ENCODE assay signal across 33 cellular contexts in genomic region chr3:1294566-1294965, GRCh38.
"Had no signal": no experiment of that assay in that cellular context is flagged by ENCODE, and none has a peak within 500 bp of the region (broad histone marks: within the 10 kb centered on the region; RNA-seq: fewer than 3 reads in every experiment).

No MANE protein-coding gene starts in this region.

- H3K27me3 ChIP-seq: dorsolateral prefrontal cortex, gastrocnemius medialis, hepatocyte, neutrophil, right atrium auricular region, tibial nerve, upper lobe of left lung, uterus had no signal

- H3K36me3 Mint-ChIP-seq: naive B cell; stimulated activated effector memory CD8-positive, alpha-beta T cell treated with anti-CD3 and anti-CD28 coated beads, Interleukin-12 subunit alpha, Interleukin-12 subunit beta, amount 100 ng/mL, for 72 hours had no signal

- H3K4me3 ChIP-seq: dorsolateral prefrontal cortex, gastrocnemius medialis, hepatocyte, lower lobe of right lung, mucosa of descending colon, right atrium auricular region, thoracic aorta, tibial nerve, upper lobe of left lung, uterus had no signal

- FAIRE-seq: colon, islet of Langerhans had no signal

- H3K4me1 Mint-ChIP-seq: naive B cell; neural crest cell; stimulated activated effector memory CD8-positive, alpha-beta T cell treated with anti-CD3 and anti-CD28 coated beads, Interleukin-12 subunit alpha, Interleukin-12 subunit beta, amount 100 ng/mL, for 72 hours had no signal

- H2AFZ ChIP-seq: hepatocyte, parathyroid adenoma had no signal

- H3K9me3 ChIP-seq: gastrocnemius medialis, mucosa of descending colon, neutrophil, right atrium auricular region, thoracic aorta, tibial nerve, upper lobe of left lung, uterus had no signal

- H3K79me2 ChIP-seq: hepatocyte, parathyroid adenoma had no signal

- H3K27ac Mint-ChIP-seq: endodermal cell; mesothelial cell of epicardium; naive B cell; natural killer cell treated with Interleukin-12 subunit alpha and Interleukin-12 subunit beta and Interleukin-15 and Interleukin-18, amount 100 ng/mL, for 72 hours; progenitor cell of endocrine pancreas; stimulated activated effector memory CD8-positive, alpha-beta T cell treated with anti-CD3 and anti-CD28 coated beads, Interleukin-12 subunit alpha, Interleukin-12 subunit beta, amount 100 ng/mL, for 72 hours had no signal

- H3K27ac ChIP-seq: dorsolateral prefrontal cortex, epithelial cell of prostate, gastrocnemius medialis, hepatocyte, lower lobe of right lung, neutrophil, parathyroid adenoma, right atrium auricular region, thoracic aorta, tibial nerve, upper lobe of left lung, uterus had no signal

- DNase-seq: caudate nucleus; dorsolateral prefrontal cortex; effector CD4-positive, alpha-beta T cell; endodermal cell; gastrocnemius medialis; head of caudate nucleus; kidney glomerular epithelial cell; left colon; left ventricle myocardium superior; lower lobe of right lung; mucosa of descending colon; naive B cell; stimulated activated CD4-positive, alpha-beta T cell treated with anti-CD3 and anti-CD28 coated beads, Interleukin-2, amount 100 ng/mL, for 24 hours; stimulated activated CD4-positive, alpha-beta T cell treated with anti-CD3 and anti-CD28 coated beads, Interleukin-4, amount 100 ng/mL, for 24 hours; stimulated activated naive CD8-positive, alpha-beta T cell treated with anti-CD3 and anti-CD28 coated beads, Interleukin-15, Interleukin-2, amounts not matched to agents 100 U/mL and 50 U/mL, for 24 hours; upper lobe of left lung; uterus had no signal

- H3K36me3 ChIP-seq: gastrocnemius medialis, lower lobe of right lung, neutrophil, right atrium auricular region, thoracic aorta, tibial nerve, upper lobe of left lung, uterus had no signal

- H3K27me3 Mint-ChIP-seq: naive B cell; natural killer cell treated with Interleukin-12 subunit alpha and Interleukin-12 subunit beta and Interleukin-15 and Interleukin-18, amount 100 ng/mL, for 72 hours; progenitor cell of endocrine pancreas had no signal

- H3K4me2 ChIP-seq: hepatocyte had no signal

- H3K9ac ChIP-seq: parathyroid adenoma had no signal

- H3K4me3 Mint-ChIP-seq: endodermal cell; mesothelial cell of epicardium; naive B cell; natural killer cell treated with Interleukin-12 subunit alpha and Interleukin-12 subunit beta and Interleukin-15 and Interleukin-18, amount 100 ng/mL, for 72 hours; neural crest cell; stimulated activated effector memory CD8-positive, alpha-beta T cell treated with anti-CD3 and anti-CD28 coated beads, Interleukin-12 subunit alpha, Interleukin-12 subunit beta, amount 100 ng/mL, for 72 hours had no signal

- ATAC-seq: esophagus mucosa; gastrocnemius medialis; left colon; left ventricle myocardium superior; lower lobe of right lung; mucosa of descending colon; natural killer cell treated with Interleukin-12 subunit alpha and Interleukin-12 subunit beta and Interleukin-15 and Interleukin-18, amount 100 ng/mL, for 72 hours; sciatic nerve; stimulated activated effector memory CD8-positive, alpha-beta T cell treated with anti-CD3 and anti-CD28 coated beads, Interleukin-12 subunit alpha, Interleukin-12 subunit beta, amount 100 ng/mL, for 72 hours; stimulated activated naive CD8-positive, alpha-beta T cell treated with anti-CD3 and anti-CD28 coated beads, Interleukin-15, Interleukin-2, amounts not matched to agents 100 U/mL and 50 U/mL, for 24 hours had no signal

- H3K4me1 ChIP-seq: gastrocnemius medialis, lower lobe of right lung, parathyroid adenoma, right atrium auricular region, tibial nerve, upper lobe of left lung, uterus had no signal
